In the genomic region with DNA sequence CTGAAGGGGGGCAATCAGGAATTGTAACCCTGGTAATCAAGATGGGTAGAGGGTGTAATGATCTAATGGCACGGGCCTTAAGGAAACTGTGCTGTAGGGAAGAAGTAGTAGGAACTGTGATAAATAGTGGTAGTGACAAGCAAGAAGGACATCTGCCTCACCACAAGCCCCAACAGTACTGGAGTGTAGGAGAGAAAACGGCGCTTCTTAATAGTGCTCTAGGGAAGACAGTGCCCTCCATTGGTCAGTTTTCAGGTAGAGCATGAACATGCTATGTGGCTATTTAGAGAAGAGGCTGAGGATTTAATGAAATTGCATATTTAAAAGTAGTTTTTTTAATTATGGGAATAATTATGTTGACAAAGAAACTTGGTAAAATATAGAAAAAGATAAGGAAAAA, we compare ENCODE assay signal across 13 cellular contexts. TPM values are rescaled to one million over a fixed set of nuclear protein-coding genes. Genes with fewer than 3 reads are reported as not detected.
DNase-seq lines count a peak whose midpoint lies in the region; FAIRE-seq and TF ChIP-seq lines count a peak whose summit lies in the region.
"Had no signal": no experiment of that assay in that cellular context is flagged by ENCODE, and none has a peak within 500 bp of the region (broad histone marks: within the 10 kb centered on the region; RNA-seq: fewer than 3 reads in every experiment).

No MANE protein-coding gene starts in this region.

- FAIRE-seq in GM12891 (lab: Jason Lieb, UNC), result peak; percentile 31
- FAIRE-seq in H54 (lab: Jason Lieb, UNC), result no peak

- H3K4me3 ChIP-seq in AG10803 (ENCODE audit: low read length) (no peak overlapping the region), epithelial cell of esophagus (ENCODE audit: low read length) (no peak overlapping the region), ascending aorta (no peak overlapping the region)
- H3K4me3 ChIP-seq: transverse colon had no signal

- no peaks in the 10 kb centered on the region for H3K9me3 ChIP-seq in ascending aorta
- H3K9me3 ChIP-seq: transverse colon had no signal

- H3K27me3 ChIP-seq in ascending aorta, result no peaks in the 10 kb centered on the region
- H3K27me3 ChIP-seq: transverse colon had no signal

- peaks cover 13 to 43% of the 10 kb centered on the region in 2 donors for H3K4me1 Mint-ChIP-seq in immature natural killer cell
- H3K4me1 Mint-ChIP-seq: CD14-positive monocyte had no signal

- no peak overlapping the region for H3K27ac ChIP-seq in ascending aorta
- H3K27ac ChIP-seq: transverse colon had no signal

- no peaks in the 10 kb centered on the region for H3K27me3 Mint-ChIP-seq in immature natural killer cell (ENCODE audit: low read depth in 3 of 3)

- no peak for TF ChIP-seq POLR2A in GM12891 (IDR thresholded peaks at IDR 0.05; ENCODE audit: low read depth, low read length)
- no peak for TF ChIP-seq POLR2A in H54 (IDR thresholded peaks at IDR 0.05; ENCODE audit: low read depth, low read length)

- H3K36me3 Mint-ChIP-seq in immature natural killer cell, result peaks cover 17 to 27% (median 26%) of the 10 kb centered on the region in 3 donors

- DNase-seq in AG10803 (ENCODE audit: low read depth) (no peak), GM12891 (ENCODE audit: insufficient read length, low spot score) (no peak), OCI-M1 (lab: John Stamatoyannopoulos, UW) (peak; percentile 25), epithelial cell of esophagus (ENCODE audit: low read depth) (no peak), immature natural killer cell (no peak), SIG-M5 (lab: John Stamatoyannopoulos, UW) (no peak), H54 (ENCODE audit: insufficient read length, low spot score) (no peak), ascending aorta (ENCODE audit: low spot score in 2 of 2) (no peak)
- DNase-seq: hypothalamus, NCI-H1105 treated with DMSO at 0.1 percent for 48 hours, retina, transverse colon had no signal

- H3K27ac Mint-ChIP-seq in immature natural killer cell, result no peak overlapping the region
- H3K27ac Mint-ChIP-seq: CD14-positive monocyte had no signal

- H3K9me3 Mint-ChIP-seq in immature natural killer cell, result no peaks in the 10 kb centered on the region

- H3K4me1 ChIP-seq in ascending aorta, result no peaks in the 10 kb centered on the region
- H3K4me1 ChIP-seq: transverse colon had no signal

- H3K4me3 Mint-ChIP-seq in immature natural killer cell, result no peak overlapping the region
- H3K4me3 Mint-ChIP-seq: CD14-positive monocyte had no signal

- TF ChIP-seq CTCF in AG10803 (conservative IDR thresholded peaks at IDR 0.05; ENCODE audit: low read length) (peak; percentile 8; the same call in 1 of the 2 replicates), epithelial cell of esophagus (IDR thresholded peaks at IDR 0.05; ENCODE audit: insufficient read depth, low read depth, low read length, missing control alignments) (peak; percentile 10), ascending aorta (IDR thresholded peaks at IDR 0.05) (no peak)

- peaks cover 6 to 24% of the 10 kb centered on the region in 2 donors for H3K36me3 ChIP-seq in ascending aorta

- intact Hi-C loops in ascending aorta (cut with DNase I), result loop anchor here (10.0 kb wide), 1 partner anchor 217 kb away; no protein-coding TSS in a partner anchor

TF ChIP-seq in GM12891, 5 proteins besides CTCF, POLR2A, EP300 and RAD21:
- no peak for TF ChIP-seq TAF1 (IDR thresholded peaks at IDR 0.05; ENCODE audit: low read depth, low read length)

RNA-seq across cellular contexts. Expression of a gene that starts 32.2 kb away (rescaled TPM):
- 3.0 TPM for polyA plus RNA-seq in GM12891 (2012; ENCODE audit: low read depth, missing spikeins)
- polyA plus RNA-seq in immature natural killer cell, result 10 to 100 TPM; 12.3 to 18.2 (median 14.6) TPM
- 12.1 TPM for total RNA-seq in ascending aorta

RNA-seq across cellular contexts. Expression of a gene that starts 33.5 kb away (rescaled TPM):
- 8.4 TPM for polyA plus RNA-seq in GM12891 (2012; ENCODE audit: low read depth, missing spikeins)
- polyA plus RNA-seq in immature natural killer cell, result 1 to 10 TPM; 5.2 to 9.9 (median 8.4) TPM
- total RNA-seq in ascending aorta, result 8.4 TPM

Comparison
In these comparisons a context has a peak if more than half of its experiments do, and no peak if none do; other contexts are left out.
1. CTCF ChIP-seq: peak in AG10803 (single experiment) and epithelial cell of esophagus (single experiment); none in ascending aorta (0 of 3).